In the genomic region with DNA sequence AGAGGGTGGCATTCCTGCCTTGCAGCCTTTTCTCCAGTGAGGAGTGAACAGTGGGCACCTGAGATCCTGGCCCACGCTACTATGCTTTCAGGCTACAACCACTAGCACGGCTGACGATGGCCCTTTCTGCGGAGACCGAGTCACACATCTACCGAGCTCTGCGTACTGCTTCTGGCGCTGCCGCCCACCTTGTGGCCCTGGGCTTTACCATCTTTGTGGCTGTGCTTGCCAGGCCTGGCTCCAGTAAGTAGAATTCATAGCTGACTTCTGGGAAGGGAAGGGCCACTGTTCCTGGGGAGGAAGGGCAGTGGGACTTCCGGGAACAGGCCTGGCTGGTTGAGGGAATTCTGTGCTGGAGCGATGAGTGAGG, we compare ENCODE assay signal across 1 cellular context.
TF ChIP-seq lines count a peak whose summit lies in the region.

No MANE protein-coding gene starts in this region.

TF ChIP-seq in H1, 55 proteins besides CTCF, POLR2A, EP300 and RAD21:
- no peak for TF ChIP-seq CHD1 (IDR thresholded peaks at IDR 0.05; ENCODE audit: low read depth, low read length)
- TF ChIP-seq EZH2 (IDR thresholded peaks at IDR 0.05; ENCODE audit: low read depth, low read length, severe bottlenecking), result no peak
- TF ChIP-seq SRF (IDR thresholded peaks at IDR 0.05; ENCODE audit: low read depth, low read length), result no peak
- TF ChIP-seq JUN (IDR thresholded peaks at IDR 0.05; ENCODE audit: low read depth, low read length), result no peak
- TF ChIP-seq FOSL1 (IDR thresholded peaks at IDR 0.05; ENCODE audit: insufficient read depth, low read depth, low read length), result no peak
